Comparison of ENCODE assay signal across 1 cellular context in genomic region chr12:133080051-133080618, GRCh38.
TF ChIP-seq lines count a peak whose summit lies in the region.

No MANE protein-coding gene starts in this region.

TF ChIP-seq in HepG2, 621 proteins besides CTCF, POLR2A, EP300 and RAD21 (continued from another document):
- TF ChIP-seq ZHX2 (IDR thresholded peaks at IDR 0.05; ENCODE audit: low read depth): peak; percentile 92
- TF ChIP-seq ZHX2 (CRISPR knock-in tag; IDR thresholded peaks at IDR 0.05; ENCODE audit: borderline replicate concordance): no peak
- no peak for TF ChIP-seq NCOA1 (CRISPR knock-in tag; IDR thresholded peaks at IDR 0.05)
- peak; percentile 91 for TF ChIP-seq KLF12 (CRISPR knock-in tag; IDR thresholded peaks at IDR 0.05; ENCODE audit: borderline replicate concordance)
- no peak for TF ChIP-seq POLR2AphosphoS2 (IDR thresholded peaks at IDR 0.05; ENCODE audit: low read depth, low read length)
- TF ChIP-seq THAP11 (CRISPR knock-in tag; IDR thresholded peaks at IDR 0.05): peak; percentile 94
- peak; percentile 68 for TF ChIP-seq ZNF670 (CRISPR knock-in tag; IDR thresholded peaks at IDR 0.05; ENCODE audit: borderline replicate concordance)
- no peak for TF ChIP-seq ZBTB33 (CRISPR knock-in tag; IDR thresholded peaks at IDR 0.05)
- no peak; the same call in 1 of the 2 replicates for TF ChIP-seq ETV6 (CRISPR knock-in tag; conservative IDR thresholded peaks at IDR 0.05)
- TF ChIP-seq ZFAT (CRISPR knock-in tag; conservative IDR thresholded peaks at IDR 0.05): 0 out of 2 replicates have a peak, but pooled peaks have one; percentile 73
- TF ChIP-seq ZNF512 (CRISPR knock-in tag; IDR thresholded peaks at IDR 0.05): no peak
- no peak for TF ChIP-seq ZNF383 (CRISPR knock-in tag; IDR thresholded peaks at IDR 0.05; ENCODE audit: borderline replicate concordance)
- peak; percentile 48; the same call in 1 of the 2 replicates for TF ChIP-seq PHF21A (CRISPR knock-in tag; IDR thresholded peaks at IDR 0.05)
- TF ChIP-seq NFKBIZ (CRISPR knock-in tag; IDR thresholded peaks at IDR 0.05): no peak
- TF ChIP-seq NR3C1 (CRISPR knock-in tag; IDR thresholded peaks at IDR 0.05): no peak
- TF ChIP-seq ZNF224 (CRISPR knock-in tag; IDR thresholded peaks at IDR 0.05): no peak
- no peak for TF ChIP-seq ZNF747 (CRISPR knock-in tag; IDR thresholded peaks at IDR 0.05; ENCODE audit: borderline replicate concordance)
- TF ChIP-seq KDM5B (CRISPR knock-in tag; IDR thresholded peaks at IDR 0.05; ENCODE audit: borderline replicate concordance): no peak
- peak; percentile 58; the same call in 1 of the 2 replicates for TF ChIP-seq ZNF430 (CRISPR knock-in tag; IDR thresholded peaks at IDR 0.05)
- TF ChIP-seq AGO1 (IDR thresholded peaks at IDR 0.05; ENCODE audit: low read depth, low read length, poor library complexity, severe bottlenecking): no peak
- TF ChIP-seq PAX8 (CRISPR knock-in tag; IDR thresholded peaks at IDR 0.05; ENCODE audit: borderline replicate concordance): no peak
- no peak; the same call in 1 of the 2 replicates for TF ChIP-seq ZNF468 (CRISPR knock-in tag; IDR thresholded peaks at IDR 0.05)
- TF ChIP-seq ZNF75D (CRISPR knock-in tag; IDR thresholded peaks at IDR 0.05; ENCODE audit: borderline replicate concordance): no peak
- TF ChIP-seq ZNF280B (CRISPR knock-in tag; IDR thresholded peaks at IDR 0.05; ENCODE audit: borderline replicate concordance): no peak; the same call in 1 of the 2 replicates
- no peak for TF ChIP-seq ZNF414 (CRISPR knock-in tag; IDR thresholded peaks at IDR 0.05)
- TF ChIP-seq POGK (CRISPR knock-in tag; conservative IDR thresholded peaks at IDR 0.05): no peak
- TF ChIP-seq MYPOP (CRISPR knock-in tag; IDR thresholded peaks at IDR 0.05): peak; percentile 50; the same call in 1 of the 2 replicates
TF ChIP-seq in HepG2: peak in this region for 181.
